Comparison of ENCODE assay signal across 18 cellular contexts in genomic region chr21:35236090-35236489, GRCh38.
DNase-seq lines count a peak whose midpoint lies in the region; ATAC-seq lines count a peak whose summit lies in the region.
"Had no signal": no experiment of that assay in that cellular context is flagged by ENCODE, and none has a peak within 500 bp of the region (broad histone marks: within the 10 kb centered on the region; RNA-seq: fewer than 3 reads in every experiment).

No MANE protein-coding gene starts in this region.

- no peak overlapping the region for H3K27ac Mint-ChIP-seq in activated naive CD4-positive, alpha-beta T cell treated with anti-CD3 and anti-CD28 coated beads, Interleukin-2, amount 50 U/mL, for 72 hours
- H3K27ac Mint-ChIP-seq in activated naive CD4-positive, alpha-beta T cell treated with anti-CD3 and anti-CD28 coated beads, Interleukin-2, amount 10 ng/mL, durations not matched to agents 7 days and 5 days = no peak overlapping the region
- no peak overlapping the region for H3K27ac Mint-ChIP-seq in stimulated activated naive CD8-positive, alpha-beta T cell treated with anti-CD3 and anti-CD28 coated beads, Interleukin-15, amount 100 ng/mL, for 72 hours

- H3K9me3 Mint-ChIP-seq in activated naive CD4-positive, alpha-beta T cell treated with anti-CD3 and anti-CD28 coated beads, Interleukin-2, amount 50 U/mL, for 72 hours = peaks cover 4 to 30% of the 10 kb centered on the region in 2 donors
- H3K9me3 Mint-ChIP-seq in activated naive CD4-positive, alpha-beta T cell treated with anti-CD3 and anti-CD28 coated beads, Interleukin-2, amount 10 ng/mL, durations not matched to agents 7 days and 5 days = peaks cover 30% of the 10 kb centered on the region
- H3K9me3 Mint-ChIP-seq in stimulated activated naive CD8-positive, alpha-beta T cell treated with anti-CD3 and anti-CD28 coated beads, Interleukin-15, amount 100 ng/mL, for 72 hours = peaks cover 25 to 33% of the 10 kb centered on the region in 2 donors

- H3K4me3 Mint-ChIP-seq in activated naive CD4-positive, alpha-beta T cell treated with anti-CD3 and anti-CD28 coated beads, Interleukin-2, amount 10 ng/mL, durations not matched to agents 7 days and 5 days = no peak overlapping the region
- H3K4me3 Mint-ChIP-seq in stimulated activated naive CD8-positive, alpha-beta T cell treated with anti-CD3 and anti-CD28 coated beads, Interleukin-15, amount 100 ng/mL, for 72 hours = no peak overlapping the region

- H3K36me3 Mint-ChIP-seq in activated naive CD4-positive, alpha-beta T cell treated with anti-CD3 and anti-CD28 coated beads, Interleukin-2, amount 50 U/mL, for 72 hours = peaks cover 0 to 38% of the 10 kb centered on the region in 2 donors
- H3K36me3 Mint-ChIP-seq in activated naive CD4-positive, alpha-beta T cell treated with anti-CD3 and anti-CD28 coated beads, Interleukin-2, amount 10 ng/mL, durations not matched to agents 7 days and 5 days = peaks cover 20% of the 10 kb centered on the region

- H3K27me3 Mint-ChIP-seq in activated naive CD4-positive, alpha-beta T cell treated with anti-CD3 and anti-CD28 coated beads, Interleukin-2, amount 10 ng/mL, durations not matched to agents 7 days and 5 days = no peaks in the 10 kb centered on the region
- no peaks in the 10 kb centered on the region for H3K27me3 Mint-ChIP-seq in stimulated activated naive CD8-positive, alpha-beta T cell treated with anti-CD3 and anti-CD28 coated beads, Interleukin-15, amount 100 ng/mL, for 72 hours

- DNase-seq in activated naive CD4-positive, alpha-beta T cell treated with anti-CD3 and anti-CD28 coated beads, Interleukin-2, amount 50 U/mL, for 72 hours (ENCODE audit: low spot score in 2 of 2) = no peak
- DNase-seq in activated naive CD4-positive, alpha-beta T cell treated with anti-CD3 and anti-CD28 coated beads, Interleukin-2, amount 10 ng/mL, durations not matched to agents 7 days and 5 days = no peak
- peak; percentile 65 for DNase-seq in RPMI8226
- no peak for DNase-seq in stimulated activated naive CD8-positive, alpha-beta T cell treated with anti-CD3 and anti-CD28 coated beads, Interleukin-15, amount 100 ng/mL, for 72 hours
- DNase-seq: anterior cingulate cortex, EL, left cardiac atrium, midbrain, NCI-H1694 treated with DMSO at 0.1 percent for 48 hours, NCI-H446, nucleus accumbens, PC-9, substantia nigra had no signal

- CTCF ChIA-PET in activated naive CD4-positive, alpha-beta T cell treated with anti-CD3 and anti-CD28 coated beads, Interleukin-2, amount 10 ng/mL, durations not matched to agents 7 days and 5 days (lab: Charles Lee) = no interaction called here

- peaks cover 43% of the 10 kb centered on the region for H3K4me1 Mint-ChIP-seq in activated naive CD4-positive, alpha-beta T cell treated with anti-CD3 and anti-CD28 coated beads, Interleukin-2, amount 10 ng/mL, durations not matched to agents 7 days and 5 days
- H3K4me1 Mint-ChIP-seq in stimulated activated naive CD8-positive, alpha-beta T cell treated with anti-CD3 and anti-CD28 coated beads, Interleukin-15, amount 100 ng/mL, for 72 hours = peaks cover 47% of the 10 kb centered on the region

- peak; percentile 43 to 83 for ATAC-seq in activated naive CD4-positive, alpha-beta T cell treated with anti-CD3 and anti-CD28 coated beads, Interleukin-2, amount 50 U/mL, for 72 hours
- peak; percentile 57 for ATAC-seq in HG03378 (IDR thresholded peaks at IDR 0.05; ENCODE audit: unreplicated experiment)
- peak; percentile 60 for ATAC-seq in stimulated activated naive CD8-positive, alpha-beta T cell treated with anti-CD3 and anti-CD28 coated beads, Interleukin-15, amount 100 ng/mL, for 72 hours
- ATAC-seq in HG03460 (IDR thresholded peaks at IDR 0.05; ENCODE audit: unreplicated experiment) = no peak
- no peak for ATAC-seq in HG03139 (IDR thresholded peaks at IDR 0.05; ENCODE audit: unreplicated experiment)
- ATAC-seq in GM19452 (IDR thresholded peaks at IDR 0.05; ENCODE audit: unreplicated experiment) = no peak
- ATAC-seq: left cardiac atrium, SK-N-SH treated with all-trans-retinoic acid at 6 μM for 48 hours had no signal

Comparison
In these comparisons a context has a peak if more than half of its experiments do, and no peak if none do; other contexts are left out.
1. ATAC-seq: peak in activated naive CD4-positive, alpha-beta T cell treated with anti-CD3 and anti-CD28 coated beads, Interleukin-2, amount 50 U/mL, for 72 hours (2 of 2), HG03378 (single experiment) and stimulated activated naive CD8-positive, alpha-beta T cell treated with anti-CD3 and anti-CD28 coated beads, Interleukin-15, amount 100 ng/mL, for 72 hours (single experiment); none in HG03460 (single experiment), HG03139 (single experiment) and GM19452 (single experiment).